In genomic region chr13:88144580-88144979, GRCh38 we compare ENCODE assay signal across 16 cellular contexts.
DNase-seq lines count a peak whose midpoint lies in the region; ATAC-seq and TF ChIP-seq lines count a peak whose summit lies in the region.
"Had no signal": no experiment of that assay in that cellular context is flagged by ENCODE, and none has a peak within 500 bp of the region (broad histone marks: within the 10 kb centered on the region; RNA-seq: fewer than 3 reads in every experiment).

No MANE protein-coding gene starts in this region.

- no CpG with 5 or more reads among the region's 8 CpGs for WGBS in iPS DF 6.9 (ENCODE audit: insufficient coverage, insufficient read length)

- DNase-seq in NCI-H82 (lab: John Stamatoyannopoulos, UW): peak; percentile 23
- DNase-seq in NCI-H82 treated with DMSO at 0.1 percent for 48 hours (lab: John Stamatoyannopoulos, UW; ENCODE audit: unreplicated experiment): no peak
- DNase-seq in NCI-H1930 (lab: John Stamatoyannopoulos, UW): peak; percentile 9 to 24
- peak; percentile 24 for DNase-seq in WTC11 (ENCODE audit: low spot score)
- peak; percentile 5 for DNase-seq in iPS DF 6.9 (ENCODE audit: low read depth, low spot score)
- DNase-seq in activated CD8-positive, alpha-beta T cell treated with anti-CD3 and anti-CD28 coated beads for 36 hours: no peak
- no peak for DNase-seq in activated naive CD4-positive, alpha-beta T cell treated with anti-CD3 and anti-CD28 coated beads, Interleukin-2, amount 50 U/mL, for 16 hours
- DNase-seq in AG08396 (ENCODE audit: low spot score): no peak
- DNase-seq: AML-193; CD4-positive, alpha-beta T cell; DMS79; GM23248 had no signal

- no peak for TF ChIP-seq CTCF in WTC11 (IDR thresholded peaks at IDR 0.05)
- TF ChIP-seq CTCF in activated CD8-positive, alpha-beta T cell treated with anti-CD3 and anti-CD28 coated beads for 36 hours (IDR thresholded peaks at IDR 0.05): no peak

- H3K27ac Mint-ChIP-seq in WTC11: no peak overlapping the region
- H3K27ac Mint-ChIP-seq in activated CD8-positive, alpha-beta T cell treated with anti-CD3 and anti-CD28 coated beads for 36 hours: no peak overlapping the region
- H3K27ac Mint-ChIP-seq: CD4-positive, alpha-beta T cell had no signal

- no peak overlapping the region for H3K4me3 ChIP-seq in iPS DF 6.9 (ENCODE audit: low read length)
- H3K4me3 ChIP-seq: BLaER1 treated with 17β-estradiol and CSF1 and Interleukin-3, amounts not matched to agents 10 nM and 100 nM; GM12878; GM23248; HAP-1 had no signal

- H3K9me3 ChIP-seq in iPS DF 6.9 (ENCODE audit: control insufficient read depth, insufficient read depth, low read length): no peaks in the 10 kb centered on the region
- H3K9me3 ChIP-seq: HAP-1 had no signal

- peaks cover 21% of the 10 kb centered on the region; the same call in 1 of the 2 replicates for H3K36me3 Mint-ChIP-seq in WTC11
- H3K36me3 Mint-ChIP-seq in activated CD8-positive, alpha-beta T cell treated with anti-CD3 and anti-CD28 coated beads for 36 hours (ENCODE audit: low read depth): no peaks in the 10 kb centered on the region

- intact Hi-C loops in activated CD8-positive, alpha-beta T cell treated with anti-CD3 and anti-CD28 coated beads for 36 hours (cut with micrococcal nuclease): no loop called here

- CTCF ChIA-PET in WTC11 (lab: Charles Lee): interaction anchor here (0.6 to 1.0 kb wide), 3 partner anchors 21 to 779 kb away, joined by 3 to 4 read pairs (median 3); no protein-coding TSS in a partner anchor
- CTCF ChIA-PET in activated CD8-positive, alpha-beta T cell treated with anti-CD3 and anti-CD28 coated beads for 36 hours (lab: Charles Lee): no interaction called here

- no peaks in the 10 kb centered on the region for H3K36me3 ChIP-seq in iPS DF 6.9 (ENCODE audit: control insufficient read depth, insufficient read depth, low read length)
- H3K36me3 ChIP-seq: BLaER1 treated with 17β-estradiol and CSF1 and Interleukin-3, amounts not matched to agents 10 nM and 100 nM; HAP-1 had no signal

- no peak overlapping the region for H3K27ac ChIP-seq in iPS DF 6.9 (ENCODE audit: low read length)
- H3K27ac ChIP-seq: 22Rv1; BLaER1 treated with 17β-estradiol and CSF1 and Interleukin-3, amounts not matched to agents 10 nM and 100 nM; GM23248 had no signal

- H3K27me3 Mint-ChIP-seq in WTC11 (ENCODE audit: low read depth): no peaks in the 10 kb centered on the region; the same call in 1 of the 2 replicates
- no peaks in the 10 kb centered on the region for H3K27me3 Mint-ChIP-seq in activated CD8-positive, alpha-beta T cell treated with anti-CD3 and anti-CD28 coated beads for 36 hours
- H3K27me3 Mint-ChIP-seq: CD4-positive, alpha-beta T cell had no signal

- H3K9me3 Mint-ChIP-seq in WTC11: peaks cover 43% of the 10 kb centered on the region
- peaks cover 2% of the 10 kb centered on the region for H3K9me3 Mint-ChIP-seq in activated CD8-positive, alpha-beta T cell treated with anti-CD3 and anti-CD28 coated beads for 36 hours

- H3K4me1 ChIP-seq in iPS DF 6.9 (ENCODE audit: control insufficient read depth, insufficient read depth, low read length): no peaks in the 10 kb centered on the region
- H3K4me1 ChIP-seq: HAP-1 had no signal

- ATAC-seq in WTC11: peak; percentile 70
- ATAC-seq in activated CD8-positive, alpha-beta T cell treated with anti-CD3 and anti-CD28 coated beads for 36 hours: no peak
- ATAC-seq: GM12878 had no signal

- H3K4me3 Mint-ChIP-seq in WTC11: no peak overlapping the region
- no peak overlapping the region for H3K4me3 Mint-ChIP-seq in activated CD8-positive, alpha-beta T cell treated with anti-CD3 and anti-CD28 coated beads for 36 hours
- H3K4me3 Mint-ChIP-seq: CD4-positive, alpha-beta T cell had no signal

- H3K4me1 Mint-ChIP-seq in WTC11: no peaks in the 10 kb centered on the region
- H3K4me1 Mint-ChIP-seq in activated CD8-positive, alpha-beta T cell treated with anti-CD3 and anti-CD28 coated beads for 36 hours (ENCODE audit: low read depth): no peaks in the 10 kb centered on the region

- H3K27me3 ChIP-seq in iPS DF 6.9 (ENCODE audit: control insufficient read depth, insufficient read depth, low read length): no peaks in the 10 kb centered on the region
- H3K27me3 ChIP-seq: BLaER1 treated with 17β-estradiol and CSF1 and Interleukin-3, amounts not matched to agents 10 nM and 100 nM had no signal

- POLR2A ChIA-PET in WTC11 (lab: Charles Lee): no interaction called here
- POLR2A ChIA-PET in activated CD8-positive, alpha-beta T cell treated with anti-CD3 and anti-CD28 coated beads for 36 hours (lab: Charles Lee): no interaction called here

TF ChIP-seq in WTC11, 78 proteins besides CTCF, POLR2A, EP300 and RAD21:
- no peak for TF ChIP-seq FOXJ3 (CRISPR knock-in tag; IDR thresholded peaks at IDR 0.05; ENCODE audit: borderline replicate concordance)
- TF ChIP-seq ZNF138 (CRISPR knock-in tag; conservative IDR thresholded peaks at IDR 0.05): no peak
- TF ChIP-seq ZBTB21 (CRISPR knock-in tag; IDR thresholded peaks at IDR 0.05; ENCODE audit: borderline replicate concordance): no peak
- TF ChIP-seq IRF2 (CRISPR knock-in tag; IDR thresholded peaks at IDR 0.05; ENCODE audit: borderline replicate concordance, low read depth): no peak
- TF ChIP-seq PREB (CRISPR knock-in tag; IDR thresholded peaks at IDR 0.05; ENCODE audit: borderline replicate concordance): no peak
- TF ChIP-seq STAT6 (CRISPR knock-in tag; conservative IDR thresholded peaks at IDR 0.05; ENCODE audit: low read depth): no peak
- TF ChIP-seq ERG (CRISPR knock-in tag; IDR thresholded peaks at IDR 0.05): no peak
- TF ChIP-seq USF1 (CRISPR knock-in tag; IDR thresholded peaks at IDR 0.05): no peak
- no peak for TF ChIP-seq CREM (CRISPR knock-in tag; IDR thresholded peaks at IDR 0.05)

Comparison
In these comparisons a context has a peak if more than half of its experiments do, and no peak if none do; other contexts are left out.
1. DNase-seq: peak in NCI-H82 (single experiment), NCI-H1930 (2 of 2), WTC11 (single experiment) and iPS DF 6.9 (single experiment); none in NCI-H82 treated with DMSO at 0.1 percent for 48 hours (single experiment), activated CD8-positive, alpha-beta T cell treated with anti-CD3 and anti-CD28 coated beads for 36 hours (single experiment), activated naive CD4-positive, alpha-beta T cell treated with anti-CD3 and anti-CD28 coated beads, Interleukin-2, amount 50 U/mL, for 16 hours (single experiment) and AG08396 (single experiment).